Comparison of ENCODE assay signal across 1 cellular context in genomic region chr7:51288896-51289607, GRCh38.
TF ChIP-seq lines count a peak whose summit lies in the region.

No MANE protein-coding gene starts in this region.

TF ChIP-seq in HCT116, 20 proteins besides CTCF, POLR2A, EP300 and RAD21 (continued from another document):
- TF ChIP-seq REST (IDR thresholded peaks at IDR 0.05; ENCODE audit: low read depth) (no peak), ATF3 (IDR thresholded peaks at IDR 0.05) (no peak)
